Comparison of ENCODE assay signal across 8 cellular contexts in genomic region chr7:2843711-2844152, GRCh38. TPM values are rescaled to one million over a fixed set of nuclear protein-coding genes. Genes with fewer than 3 reads are reported as not detected.
DNase-seq lines count a peak whose midpoint lies in the region; ATAC-seq and TF ChIP-seq lines count a peak whose summit lies in the region.

No MANE protein-coding gene starts in this region.

- no peak for TF ChIP-seq POLR2A in gastroesophageal sphincter (IDR thresholded peaks at IDR 0.05)

- H3K36me3 ChIP-seq in gastroesophageal sphincter (peaks cover 0 to 10% of the 10 kb centered on the region in 2 donors), osteoblast (ENCODE audit: insufficient read depth, low read length) (peaks cover 10% of the 10 kb centered on the region)

- H3K4me3 Mint-ChIP-seq in activated CD8-positive, alpha-beta memory T cell treated with anti-CD3 and anti-CD28 coated beads, Interleukin-2, amount 10 ng/mL, durations not matched to agents 7 days and 5 days, result peak overlapping the region; percentile 64

- peaks cover 9% of the 10 kb centered on the region for H3K36me3 Mint-ChIP-seq in activated CD8-positive, alpha-beta memory T cell treated with anti-CD3 and anti-CD28 coated beads, Interleukin-2, amount 10 ng/mL, durations not matched to agents 7 days and 5 days

- 0% methylated on average over 19 of the region's 64 CpGs; no CpG with 5 or more reads in 1 of the 2 donors for WGBS in gastroesophageal sphincter (ENCODE audit: low coverage in 1 of 2), 2 donors

- H3K27ac ChIP-seq in gastroesophageal sphincter (peak overlapping the region in 3 of 4 donors; percentile 80 to 88 (median 85)), osteoblast (ENCODE audit: low read depth, low read length) (peak overlapping the region; percentile 56)

- H3K4me1 ChIP-seq in gastroesophageal sphincter, result peaks cover 0 to 39% (median 12%) of the 10 kb centered on the region in 3 donors
- H3K4me1 ChIP-seq in osteoblast (ENCODE audit: insufficient read depth, low read length), result peaks cover 17% of the 10 kb centered on the region

- peaks cover 33% of the 10 kb centered on the region for H3K4me1 Mint-ChIP-seq in activated CD8-positive, alpha-beta memory T cell treated with anti-CD3 and anti-CD28 coated beads, Interleukin-2, amount 10 ng/mL, durations not matched to agents 7 days and 5 days

- H3K27me3 ChIP-seq in gastroesophageal sphincter (no peaks in the 10 kb centered on the region), osteoblast (ENCODE audit: insufficient read depth, low read length) (no peaks in the 10 kb centered on the region)

- H3K27me3 Mint-ChIP-seq in activated CD8-positive, alpha-beta memory T cell treated with anti-CD3 and anti-CD28 coated beads, Interleukin-2, amount 10 ng/mL, durations not matched to agents 7 days and 5 days, result no peaks in the 10 kb centered on the region

- no peak for TF ChIP-seq CTCF in gastroesophageal sphincter (IDR thresholded peaks at IDR 0.05)
- TF ChIP-seq CTCF in osteoblast (IDR thresholded peaks at IDR 0.05; ENCODE audit: extremely low read depth, low read depth, low read length), result no peak

- CTCF ChIA-PET in activated CD8-positive, alpha-beta memory T cell treated with anti-CD3 and anti-CD28 coated beads, Interleukin-2, amount 10 ng/mL, durations not matched to agents 7 days and 5 days (lab: Charles Lee), result interaction anchor here (1.3 kb wide), 1 partner anchor 21 kb away, joined by 4 read pairs; no protein-coding TSS in a partner anchor

- H3K27ac Mint-ChIP-seq in activated CD8-positive, alpha-beta memory T cell treated with anti-CD3 and anti-CD28 coated beads, Interleukin-2, amount 10 ng/mL, durations not matched to agents 7 days and 5 days, result peak overlapping the region; percentile 41

- peaks cover 51% of the 10 kb centered on the region for H3K79me2 ChIP-seq in osteoblast (ENCODE audit: insufficient read depth, low read length)

- DNase-seq in NCI-H345 (lab: John Stamatoyannopoulos, UW) (peak; percentile 14), NCI-H345 treated with DMSO at 0.1 percent for 48 hours (lab: John Stamatoyannopoulos, UW; ENCODE audit: unreplicated experiment) (no peak), osteoblast (ENCODE audit: insufficient read length, low spot score, missing footprints) (no peak), epidermal melanocyte (ENCODE audit: insufficient read length, low spot score) (no peak), inferior parietal cortex (ENCODE audit: extremely low spot score) (no peak)
- DNase-seq in Jurkat, Clone E6-1 (ENCODE audit: low read depth, low spot score), result no peak
- DNase-seq in activated CD8-positive, alpha-beta memory T cell treated with anti-CD3 and anti-CD28 coated beads, Interleukin-2, amount 10 ng/mL, durations not matched to agents 7 days and 5 days, result peak; percentile 59

- peak overlapping the region; percentile 82 for H3K4me2 ChIP-seq in osteoblast (ENCODE audit: insufficient read depth, low read length)

- peaks cover 21% of the 10 kb centered on the region for H4K20me1 ChIP-seq in osteoblast (ENCODE audit: insufficient read depth, low read length)

- no peaks in the 10 kb centered on the region for H3K9me3 ChIP-seq in gastroesophageal sphincter
- no peaks in the 10 kb centered on the region for H3K9me3 ChIP-seq in osteoblast (ENCODE audit: low read depth, low read length)

- TF ChIP-seq EP300 in gastroesophageal sphincter (IDR thresholded peaks at IDR 0.05), result no peak

- peak overlapping the region; percentile 59 for H3K4me3 ChIP-seq in Jurkat, Clone E6-1 (ENCODE audit: low read length)
- H3K4me3 ChIP-seq in gastroesophageal sphincter (peak overlapping the region; percentile 64 to 87), osteoblast (ENCODE audit: insufficient read depth, low read length) (peak overlapping the region; percentile 80)

- no peaks in the 10 kb centered on the region for H3K9me3 Mint-ChIP-seq in activated CD8-positive, alpha-beta memory T cell treated with anti-CD3 and anti-CD28 coated beads, Interleukin-2, amount 10 ng/mL, durations not matched to agents 7 days and 5 days (ENCODE audit: low read depth)

- ATAC-seq in activated CD8-positive, alpha-beta memory T cell treated with anti-CD3 and anti-CD28 coated beads, Interleukin-2, amount 10 ng/mL, durations not matched to agents 7 days and 5 days, result no peak
- peak; percentile 65 for ATAC-seq in gastroesophageal sphincter

- H2AFZ ChIP-seq in osteoblast (ENCODE audit: low read length), result peak overlapping the region; percentile 68

RNA-seq across cellular contexts. Expression of gene GNA12, which starts 0.4 kb away (rescaled TPM):
- polyA plus RNA-seq in Jurkat, Clone E6-1 (2012; ENCODE audit: insufficient read depth, insufficient read length), result 36.4 TPM
- 10 to 100 TPM; 14.4 to 18.6 TPM for total RNA-seq in activated CD8-positive, alpha-beta memory T cell treated with anti-CD3 and anti-CD28 coated beads, Interleukin-2, amount 10 ng/mL, durations not matched to agents 7 days and 5 days
- total RNA-seq in gastroesophageal sphincter (10 to 100 TPM; 22.5 to 63.2 (median 35.1) TPM), osteoblast (27.1 and 32.7 TPM in 2 replicates)

Comparison
In these comparisons a context has a peak if more than half of its experiments do, and no peak if none do; other contexts are left out.
1. DNase-seq: peak in NCI-H345 (single experiment) and activated CD8-positive, alpha-beta memory T cell treated with anti-CD3 and anti-CD28 coated beads, Interleukin-2, amount 10 ng/mL, durations not matched to agents 7 days and 5 days (single experiment); none in NCI-H345 treated with DMSO at 0.1 percent for 48 hours (single experiment), Jurkat, Clone E6-1 (single experiment), osteoblast (single experiment), epidermal melanocyte (single experiment) and inferior parietal cortex (single experiment).
2. Peak in every context shown above with its lines, with median percentiles within 50 percentile points of each other: H3K4me3 ChIP-seq.